ENCODE assay signal across 24 cellular contexts in the genomic region with DNA sequence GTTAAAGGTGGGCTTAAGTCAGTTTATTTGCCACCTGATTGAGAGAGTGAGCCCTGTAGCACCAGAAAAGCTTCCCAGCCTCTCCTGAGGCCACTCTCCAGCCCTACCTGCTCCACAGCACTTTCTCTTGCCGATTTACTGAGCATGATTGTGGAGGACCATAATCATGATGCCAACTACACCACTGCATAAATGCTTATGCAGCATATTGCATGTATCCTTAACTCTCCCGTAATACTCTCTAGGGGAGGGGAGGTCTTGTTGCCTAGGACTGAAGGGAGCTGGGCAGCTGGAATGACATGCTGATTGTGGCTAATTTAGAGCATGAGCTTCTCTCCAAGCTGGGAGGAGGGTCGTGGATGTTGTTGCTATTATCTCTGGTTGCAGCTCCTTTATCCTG. TPM values are rescaled to one million over a fixed set of nuclear protein-coding genes. Genes with fewer than 3 reads are reported as not detected.
DNase-seq lines count a peak whose midpoint lies in the region; ATAC-seq, FAIRE-seq and TF ChIP-seq lines count a peak whose summit lies in the region.
"Had no signal": no experiment of that assay in that cellular context is flagged by ENCODE, and none has a peak within 500 bp of the region (broad histone marks: within the 10 kb centered on the region; RNA-seq: fewer than 3 reads in every experiment).

No MANE protein-coding gene starts in this region.

- no peaks in the 10 kb centered on the region for H4K20me1 ChIP-seq in HepG2 (ENCODE audit: insufficient read depth, low read length)
- H4K20me1 ChIP-seq: BLaER1 had no signal

- H3K27me3 Mint-ChIP-seq in T-helper 17 cell: no peaks in the 10 kb centered on the region
- H3K27me3 Mint-ChIP-seq: CD4-positive, alpha-beta memory T cell; CD4-positive, CD25-positive, alpha-beta regulatory T cell; CD8-positive, alpha-beta memory T cell had no signal

- no peak overlapping the region for H3K18ac ChIP-seq in neuronal stem cell (ENCODE audit: low read length)

- TF ChIP-seq RAD21 in HepG2 (CRISPR knock-in tag; IDR thresholded peaks at IDR 0.05): no peak

- no peak overlapping the region for H2BK5ac ChIP-seq in neuronal stem cell (ENCODE audit: low read length)

- H2BK12ac ChIP-seq in neuronal stem cell (ENCODE audit: low read length): no peak overlapping the region

- TF ChIP-seq EP300 in HepG2 (IDR thresholded peaks at IDR 0.05; ENCODE audit: low read depth in 2 of 2, low read length in 2 of 2) (no peak), HepG2 (CRISPR knock-in tag; IDR thresholded peaks at IDR 0.05; ENCODE audit: borderline replicate concordance) (no peak)

- no peak overlapping the region for H3K9ac ChIP-seq in HepG2 (ENCODE audit: insufficient read depth, low read depth, low read length)
- H3K9ac ChIP-seq in neuronal stem cell (ENCODE audit: low read depth, low read length, poor library complexity): no peak overlapping the region
- H3K9ac ChIP-seq: BLaER1 had no signal

- H3K4me2 ChIP-seq in HepG2 (ENCODE audit: low read depth, low read length) (no peak overlapping the region), neuronal stem cell (ENCODE audit: insufficient read depth, low read length, poor library complexity, severe bottlenecking) (no peak overlapping the region)
- H3K4me2 ChIP-seq: BLaER1 had no signal

- H3K14ac ChIP-seq in neuronal stem cell (ENCODE audit: low read length): no peak overlapping the region

- H3K36me3 Mint-ChIP-seq in T-helper 17 cell (ENCODE audit: low read depth): peaks cover 7% of the 10 kb centered on the region

- H2BK120ac ChIP-seq in neuronal stem cell (ENCODE audit: low read depth, low read length): no peak overlapping the region

- no peak overlapping the region for H3K4ac ChIP-seq in neuronal stem cell (ENCODE audit: low read length)

- H3K27ac ChIP-seq in HepG2 (ENCODE audit: extremely low read length, insufficient read depth, low read length) (no peak overlapping the region), right lobe of liver (no peak overlapping the region), neuronal stem cell (replicated peaks; ENCODE audit: low read length) (no peak overlapping the region), breast epithelium (no peak overlapping the region)
- H3K27ac ChIP-seq: 22Rv1, BLaER1 had no signal

- no peak overlapping the region for H3K4me3 Mint-ChIP-seq in T-helper 17 cell
- H3K4me3 Mint-ChIP-seq: CD14-positive monocyte; CD4-positive, CD25-positive, alpha-beta regulatory T cell; CD8-positive, alpha-beta memory T cell had no signal

- H2BK15ac ChIP-seq in neuronal stem cell (ENCODE audit: low read length): no peak overlapping the region

- in situ Hi-C loops in HepG2 (cut with HindIII; ENCODE audit: extremely low pct_ligation_motif_present, low pct_unique_long_range_greater_than_20kb): no loop called here

- no peaks in the 10 kb centered on the region for H3K79me1 ChIP-seq in neuronal stem cell (ENCODE audit: low read depth, low read length)

- BruUV-seq in HepG2 (replicated peaks; lab: Mats Ljungman, UMichigan): no TSS peak

- FAIRE-seq in HepG2 (lab: Jason Lieb, UNC): no peak
- no peak for FAIRE-seq in RCC 7860 (lab: Jason Lieb, UNC)
- FAIRE-seq: G401.6, GM12891, GM19239 had no signal

- H3K9me3 ChIP-seq in HepG2 (ENCODE audit: low read length) (no peaks in the 10 kb centered on the region), right lobe of liver (no peaks in the 10 kb centered on the region), T-helper 17 cell (ENCODE audit: control insufficient read depth, low read length, poor library complexity, severe bottlenecking) (no peaks in the 10 kb centered on the region), neuronal stem cell (replicated peaks in 1 of 2; ENCODE audit: control insufficient read depth in 2 of 2, insufficient read depth in 1 of 2, low read depth in 1 of 2, low read length in 2 of 2) (no peaks in the 10 kb centered on the region), breast epithelium (no peaks in the 10 kb centered on the region)
- H3K9me3 ChIP-seq: BE2C had no signal

- DNase-seq in HepG2 (ENCODE audit: low spot score) (no peak), right lobe of liver (no peak), T-helper 17 cell (no peak), neuronal stem cell (ENCODE audit: low spot score) (no peak), NCI-H69 (lab: John Stamatoyannopoulos, UW) (no peak), RCC 7860 (ENCODE audit: low spot score) (no peak), breast epithelium (ENCODE audit: low spot score in 2 of 2) (no peak)
- DNase-seq: ACHN; BE2C; C1 segment of cervical spinal cord; CD4-positive, alpha-beta memory T cell; CD4-positive, CD25-positive, alpha-beta regulatory T cell; CD8-positive, alpha-beta memory T cell; COR-L47; DMS 273 treated with DMSO at 0.1 percent for 48 hours; DMS153; DMS79 treated with DMSO at 0.1 percent for 48 hours; GF-D8 had no signal

- no peaks in the 10 kb centered on the region for H3K27me3 ChIP-seq in HepG2 (ENCODE audit: control insufficient read depth in 1 of 2, insufficient read depth in 2 of 2, low read length in 2 of 2)
- no peaks in the 10 kb centered on the region for H3K27me3 ChIP-seq in right lobe of liver
- H3K27me3 ChIP-seq in neuronal stem cell (ENCODE audit: control insufficient read depth in 3 of 3, insufficient read depth in 3 of 3, low read depth in 1 of 3, low read length in 3 of 3): no peaks in the 10 kb centered on the region
- H3K27me3 ChIP-seq in breast epithelium: no peaks in the 10 kb centered on the region
- H3K27me3 ChIP-seq: BE2C, BLaER1 had no signal

- no peak overlapping the region for H2AK5ac ChIP-seq in neuronal stem cell (ENCODE audit: low read depth, low read length)

- CTCF ChIA-PET in HepG2 (lab: Yijun Ruan, JAX; ENCODE audit: low intra/inter-chr PET ratio, low total read pairs): no interaction called here

- TF ChIP-seq CTCF in HepG2 (CRISPR knock-in tag; IDR thresholded peaks at IDR 0.05) (no peak), right lobe of liver (IDR thresholded peaks at IDR 0.05) (no peak), breast epithelium (IDR thresholded peaks at IDR 0.05) (no peak)

- ATAC-seq in HepG2 (no peak), right lobe of liver (no peak), T-helper 17 cell (no peak)

- no peak overlapping the region for H4K8ac ChIP-seq in neuronal stem cell (ENCODE audit: low read depth, low read length)

- TF ChIP-seq POLR2A in HepG2 (IDR thresholded peaks at IDR 0.05; ENCODE audit: insufficient read depth in 1 of 2, low read depth in 2 of 2, low read length in 2 of 2) (no peak), right lobe of liver (IDR thresholded peaks at IDR 0.05) (no peak), breast epithelium (IDR thresholded peaks at IDR 0.05) (no peak)

- peak overlapping the region; percentile 8 for H3K27ac Mint-ChIP-seq in T-helper 17 cell
- H3K27ac Mint-ChIP-seq: CD14-positive monocyte; CD8-positive, alpha-beta memory T cell had no signal

- peak overlapping the region; percentile 35 for H4K91ac ChIP-seq in neuronal stem cell (ENCODE audit: low read depth, low read length, poor library complexity)

- H3K79me2 ChIP-seq in HepG2 (ENCODE audit: insufficient read depth, low read length): no peaks in the 10 kb centered on the region

- POLR2A ChIA-PET in HepG2 (lab: Yijun Ruan, JAX): no interaction called here

- H3K4me1 Mint-ChIP-seq in T-helper 17 cell: peaks cover 6% of the 10 kb centered on the region
- H3K4me1 Mint-ChIP-seq: CD14-positive monocyte; CD4-positive, alpha-beta memory T cell; CD4-positive, CD25-positive, alpha-beta regulatory T cell; CD8-positive, alpha-beta memory T cell had no signal

- H2AFZ ChIP-seq in HepG2 (ENCODE audit: low read length) (no peak overlapping the region), neuronal stem cell (ENCODE audit: low read length) (no peak overlapping the region)

- H3K36me3 ChIP-seq in HepG2 (replicated peaks in 1 of 2; ENCODE audit: control insufficient read depth in 1 of 2, insufficient read depth in 2 of 2, low read length in 2 of 2) (peaks cover 0 to 1% of the 10 kb centered on the region in 2 experiments; a peak in 1 of 5 replicates), right lobe of liver (no peaks in the 10 kb centered on the region), neuronal stem cell (replicated peaks in 1 of 2; ENCODE audit: control insufficient read depth in 2 of 2, insufficient read depth in 2 of 2, low read length in 2 of 2) (no peaks in the 10 kb centered on the region), breast epithelium (no peaks in the 10 kb centered on the region)
- H3K36me3 ChIP-seq: BE2C had no signal

- H3K4me1 ChIP-seq in HepG2 (ENCODE audit: insufficient read depth, low read length) (peaks cover 2% of the 10 kb centered on the region), right lobe of liver (no peaks in the 10 kb centered on the region), neuronal stem cell (ENCODE audit: control insufficient read depth in 2 of 2, insufficient read depth in 1 of 2, low read depth in 1 of 2, low read length in 2 of 2) (no peaks in the 10 kb centered on the region), breast epithelium (no peaks in the 10 kb centered on the region)
- H3K4me1 ChIP-seq: BE2C, BLaER1 had no signal

- 74% methylated on average over 3 of the region's 3 CpGs for WGBS in HepG2 (ENCODE audit: low lambda C conversion rate)
- 27% methylated on average over 1 of the region's 3 CpGs for WGBS in right lobe of liver (ENCODE audit: insufficient coverage, low coverage, low lambda C conversion rate, missing lambda C conversion rate)
- no CpG with 5 or more reads among the region's 3 CpGs for WGBS in neuronal stem cell (ENCODE audit: extremely low coverage in 2 of 2, insufficient read length in 2 of 2, insufficient replicate concordance in 1 of 2), 2 donors

- intact Hi-C loops in HepG2 (cut with micrococcal nuclease; ENCODE audit: unreplicated experiment) (no loop called here), right lobe of liver (cut with DNase I) (no loop called here), breast epithelium (cut with DNase I; ENCODE audit: low total_unique reads) (no loop called here)

- H3K23ac ChIP-seq in neuronal stem cell (ENCODE audit: low read depth, low read length, poor library complexity): no peak overlapping the region

- H3K4me3 ChIP-seq in HepG2 (replicated peaks in 1 of 3; ENCODE audit: insufficient read depth in 1 of 3, low read depth in 2 of 3, low read length in 3 of 3) (no peak overlapping the region), right lobe of liver (no peak overlapping the region), neuronal stem cell (ENCODE audit: low read length in 2 of 2) (no peak overlapping the region), breast epithelium (no peak overlapping the region)
- H3K4me3 ChIP-seq: BLaER1 had no signal

RNA-seq across cellular contexts. Expression of a gene that starts 54.3 kb away (rescaled TPM):
- total RNA-seq in HepG2 (2016; rRNA removed; fragmentation: Illumina TruSeq; extraction: Trizol) (13.7 and 20.1 TPM in 2 replicates), right lobe of liver (1 to 10 TPM; 1.5 to 3.3 (median 2.6) TPM), T-helper 17 cell (10 to 100 TPM; 24.1 to 32.6 TPM), breast epithelium (10 to 100 TPM; 56.3 to 66.6 (median 58.3) TPM)
- 1.3 and 3.3 TPM in 2 replicates for total RNA-seq in HepG2 (2016; cell fraction: cytosol; rRNA removed; fragmentation: Illumina TruSeq; extraction: Trizol; ENCODE audit: low read depth)
- 13.6 and 21.2 TPM in 2 replicates for total RNA-seq in HepG2 (2016; cell fraction: insoluble cytoplasmic fraction; rRNA removed; fragmentation: Illumina TruSeq; extraction: Trizol)
- total RNA-seq in HepG2 (2016; cell fraction: membrane; rRNA removed; fragmentation: Illumina TruSeq; extraction: Trizol): 5.5 and 5.8 TPM in 2 replicates
- 8.4 and 8.6 TPM in 2 replicates for total RNA-seq in HepG2 (2016; cell fraction: nucleus; rRNA removed; fragmentation: Illumina TruSeq; extraction: Trizol)
- 4.0 and 4.9 TPM in 2 replicates for polyA plus RNA-seq in HepG2 (2011; rRNA removed)
- polyA plus RNA-seq in HepG2 (2011; cell fraction: cytosol; rRNA removed): 2.8 and 4.0 TPM in 2 replicates
- polyA plus RNA-seq in HepG2 (2011; cell fraction: nucleus; rRNA removed): 2.0 and 3.7 TPM in 2 replicates
- 4.3 and 6.1 TPM in 2 replicates for polyA plus RNA-seq in HepG2 (2012)
- polyA plus RNA-seq in HepG2 (2016; cell fraction: cytosol; fragmentation: Illumina TruSeq; extraction: Trizol; ENCODE audit: low read depth): 0.65 and 0.78 TPM in 2 replicates
- 15.6 and 16.7 TPM in 2 replicates for polyA plus RNA-seq in HepG2 (2016; cell fraction: insoluble cytoplasmic fraction; fragmentation: Illumina TruSeq; extraction: Trizol; ENCODE audit: low read depth)
- 2.3 and 2.4 TPM in 2 replicates for polyA plus RNA-seq in HepG2 (2016; cell fraction: membrane; fragmentation: Illumina TruSeq; extraction: Trizol; ENCODE audit: low read depth)
- 7.8 and 8.2 TPM in 2 replicates for polyA plus RNA-seq in HepG2 (2016; cell fraction: nucleus; fragmentation: Illumina TruSeq; extraction: Trizol; ENCODE audit: insufficient read depth, low read depth)
- polyA minus RNA-seq in HepG2 (2011; rRNA and poly(A)+ RNA removed; ENCODE audit: low replicate concordance): 4.9 and 19.8 TPM in 2 replicates
- 3.4 and 3.9 TPM in 2 replicates for polyA minus RNA-seq in HepG2 (2011; cell fraction: cytosol; rRNA and poly(A)+ RNA removed)
- 2.7 and 4.0 TPM in 2 replicates for polyA minus RNA-seq in HepG2 (2011; cell fraction: nucleus; rRNA and poly(A)+ RNA removed)
- polyA plus RNA-seq in neuronal stem cell (2013, experiment 1 of 2): 1.7 TPM
- polyA plus RNA-seq in neuronal stem cell (2013, experiment 2 of 2): 1.8 TPM
